8 cellular contexts compared by ENCODE assay signal in the genomic region with DNA sequence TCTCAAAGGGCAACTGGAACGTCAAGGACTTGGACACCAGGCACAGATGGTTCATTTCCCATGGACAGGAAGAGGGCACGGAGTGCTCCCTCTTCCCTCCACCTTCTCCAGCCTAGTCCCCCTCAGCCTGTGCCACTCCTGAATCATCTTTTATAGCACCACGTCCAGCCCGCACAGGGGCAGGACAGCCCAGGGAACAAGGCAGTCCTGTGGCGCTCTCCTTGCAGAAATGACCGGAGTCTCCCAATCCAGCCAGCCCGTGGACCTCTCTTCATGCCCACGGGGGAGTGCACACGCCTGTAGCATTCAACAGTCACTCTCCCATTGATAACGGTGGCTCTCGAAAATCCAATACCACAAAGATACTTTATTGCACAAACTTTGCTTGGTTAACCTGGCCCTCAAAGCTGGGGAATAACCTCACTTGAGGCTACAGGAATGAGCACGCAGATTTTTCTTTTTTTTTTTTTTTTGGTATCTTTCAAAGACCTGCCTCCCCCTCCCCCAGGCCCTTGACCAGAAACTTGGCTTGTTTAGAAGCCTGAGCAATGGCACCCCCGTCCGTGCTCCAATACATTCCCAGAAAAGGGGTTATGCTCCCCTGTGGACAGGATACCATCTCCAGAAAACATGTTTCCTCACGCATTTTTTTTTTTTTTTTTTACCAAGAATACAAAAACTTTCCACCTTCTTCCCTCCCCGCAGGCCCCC. TPM values are rescaled to one million over a fixed set of nuclear protein-coding genes. Genes with fewer than 3 reads are reported as not detected.
DNase-seq lines count a peak whose midpoint lies in the region; ATAC-seq lines count a peak whose summit lies in the region.

No MANE protein-coding gene starts in this region.

- H3K36me3 ChIP-seq in HUES6 (ENCODE audit: control insufficient read depth, insufficient read depth, low read length) = peaks cover 20% of the 10 kb centered on the region

- peak overlapping the region; percentile 86 for H3K9ac ChIP-seq in HUES6 (ENCODE audit: low read length)

- CTCF ChIA-PET in activated naive CD4-positive, alpha-beta T cell treated with anti-CD3 and anti-CD28 coated beads for 36 hours (lab: Charles Lee) = interaction anchor here (0.6 to 4.8 kb wide), 4 partner anchors 49 to 137 kb away, joined by 3 to 48 read pairs (median 12); no protein-coding TSS in a partner anchor

- peak; percentile 43 for ATAC-seq in stimulated activated effector memory CD8-positive, alpha-beta T cell treated with anti-CD3 and anti-CD28 coated beads, Interleukin-12 subunit alpha, Interleukin-12 subunit beta, amount 100 ng/mL, for 72 hours
- ATAC-seq in HG03097 (IDR thresholded peaks at IDR 0.05; ENCODE audit: low FRiP score, unreplicated experiment) = no peak
- no peak for ATAC-seq in HG03571 (IDR thresholded peaks at IDR 0.05; ENCODE audit: unreplicated experiment)

- no peaks in the 10 kb centered on the region for H3K9me3 Mint-ChIP-seq in activated naive CD4-positive, alpha-beta T cell treated with anti-CD3 and anti-CD28 coated beads for 36 hours
- H3K9me3 Mint-ChIP-seq in immature natural killer cell = no peaks in the 10 kb centered on the region
- H3K9me3 Mint-ChIP-seq in stimulated activated effector memory CD8-positive, alpha-beta T cell treated with anti-CD3 and anti-CD28 coated beads, Interleukin-12 subunit alpha, Interleukin-12 subunit beta, amount 100 ng/mL, for 72 hours = peaks cover 2% of the 10 kb centered on the region

- H3K27ac ChIP-seq in HUES6 (ENCODE audit: low read depth, low read length) = peak overlapping the region; percentile 81; the same call in 1 of the 2 replicates

- H3K36me3 Mint-ChIP-seq in activated naive CD4-positive, alpha-beta T cell treated with anti-CD3 and anti-CD28 coated beads for 36 hours (ENCODE audit: low read depth) = peaks cover 54% of the 10 kb centered on the region
- H3K36me3 Mint-ChIP-seq in immature natural killer cell = peaks cover 3 to 17% (median 13%) of the 10 kb centered on the region in 3 donors
- H3K36me3 Mint-ChIP-seq in stimulated activated effector memory CD8-positive, alpha-beta T cell treated with anti-CD3 and anti-CD28 coated beads, Interleukin-12 subunit alpha, Interleukin-12 subunit beta, amount 100 ng/mL, for 72 hours = peaks cover 80% of the 10 kb centered on the region

- peak; percentile 79 for DNase-seq in activated naive CD4-positive, alpha-beta T cell treated with anti-CD3 and anti-CD28 coated beads for 36 hours
- DNase-seq in immature natural killer cell = no peak
- DNase-seq in stimulated activated effector memory CD8-positive, alpha-beta T cell treated with anti-CD3 and anti-CD28 coated beads, Interleukin-12 subunit alpha, Interleukin-12 subunit beta, amount 100 ng/mL, for 72 hours (ENCODE audit: low spot score in 2 of 2) = peak in 1 of 2 donors; percentile 76
- no peak for DNase-seq in DMS153 (lab: John Stamatoyannopoulos, UW)
- DNase-seq in dedifferentiated amniotic fluid mesenchymal stem cell (ENCODE audit: extremely low spot score) = no peak

- H3K4me3 ChIP-seq in HUES6 (ENCODE audit: low read depth, low read length) = peak overlapping the region; percentile 79

- H3K4me1 Mint-ChIP-seq in activated naive CD4-positive, alpha-beta T cell treated with anti-CD3 and anti-CD28 coated beads for 36 hours (ENCODE audit: low read depth) = peaks cover 45% of the 10 kb centered on the region
- peaks cover 86 to 89% of the 10 kb centered on the region in 2 donors for H3K4me1 Mint-ChIP-seq in immature natural killer cell
- H3K4me1 Mint-ChIP-seq in stimulated activated effector memory CD8-positive, alpha-beta T cell treated with anti-CD3 and anti-CD28 coated beads, Interleukin-12 subunit alpha, Interleukin-12 subunit beta, amount 100 ng/mL, for 72 hours = peaks cover 66% of the 10 kb centered on the region

- intact Hi-C loops in activated naive CD4-positive, alpha-beta T cell treated with anti-CD3 and anti-CD28 coated beads for 36 hours (cut with micrococcal nuclease) = loop anchor here (1.0 to 2.0 kb wide), 2 partner anchors 134 to 163 kb away; no protein-coding TSS in a partner anchor

- peaks cover 24% of the 10 kb centered on the region for H3K4me1 ChIP-seq in HUES6 (ENCODE audit: control insufficient read depth, insufficient read depth, low read length)

- H3K27me3 Mint-ChIP-seq in activated naive CD4-positive, alpha-beta T cell treated with anti-CD3 and anti-CD28 coated beads for 36 hours (ENCODE audit: low read depth) = no peaks in the 10 kb centered on the region
- peaks cover 0 to 12% (median 0%) of the 10 kb centered on the region in 3 donors for H3K27me3 Mint-ChIP-seq in immature natural killer cell (ENCODE audit: low read depth in 3 of 3)

- peak overlapping the region; percentile 79 for H3K4me3 Mint-ChIP-seq in activated naive CD4-positive, alpha-beta T cell treated with anti-CD3 and anti-CD28 coated beads for 36 hours
- peak overlapping the region; percentile 81 to 95 (median 90) for H3K4me3 Mint-ChIP-seq in immature natural killer cell
- peak overlapping the region; percentile 92 for H3K4me3 Mint-ChIP-seq in stimulated activated effector memory CD8-positive, alpha-beta T cell treated with anti-CD3 and anti-CD28 coated beads, Interleukin-12 subunit alpha, Interleukin-12 subunit beta, amount 100 ng/mL, for 72 hours

- H3K9me3 ChIP-seq in HUES6 (ENCODE audit: control insufficient read depth, insufficient read depth, low read depth, low read length) = peaks cover 2% of the 10 kb centered on the region; the same call in 1 of the 2 replicates

- H3K27ac Mint-ChIP-seq in activated naive CD4-positive, alpha-beta T cell treated with anti-CD3 and anti-CD28 coated beads for 36 hours = peak overlapping the region; percentile 93
- H3K27ac Mint-ChIP-seq in immature natural killer cell = peak overlapping the region; percentile 88 to 96 (median 92)
- H3K27ac Mint-ChIP-seq in stimulated activated effector memory CD8-positive, alpha-beta T cell treated with anti-CD3 and anti-CD28 coated beads, Interleukin-12 subunit alpha, Interleukin-12 subunit beta, amount 100 ng/mL, for 72 hours = peak overlapping the region; percentile 89

- peaks cover 9% of the 10 kb centered on the region; the same call in 1 of the 2 replicates for H3K27me3 ChIP-seq in HUES6 (ENCODE audit: control insufficient read depth, insufficient read depth, low read length)

RNA-seq across cellular contexts. Expression of gene PRKCQ, which starts 0.7 kb away (rescaled TPM):
- 10 to 100 TPM; 49.5 to 53.0 TPM for total RNA-seq in activated naive CD4-positive, alpha-beta T cell treated with anti-CD3 and anti-CD28 coated beads for 36 hours
- 10 to 100 TPM; 20.2 to 46.5 (median 36.5) TPM for polyA plus RNA-seq in immature natural killer cell
